In the genomic region with DNA sequence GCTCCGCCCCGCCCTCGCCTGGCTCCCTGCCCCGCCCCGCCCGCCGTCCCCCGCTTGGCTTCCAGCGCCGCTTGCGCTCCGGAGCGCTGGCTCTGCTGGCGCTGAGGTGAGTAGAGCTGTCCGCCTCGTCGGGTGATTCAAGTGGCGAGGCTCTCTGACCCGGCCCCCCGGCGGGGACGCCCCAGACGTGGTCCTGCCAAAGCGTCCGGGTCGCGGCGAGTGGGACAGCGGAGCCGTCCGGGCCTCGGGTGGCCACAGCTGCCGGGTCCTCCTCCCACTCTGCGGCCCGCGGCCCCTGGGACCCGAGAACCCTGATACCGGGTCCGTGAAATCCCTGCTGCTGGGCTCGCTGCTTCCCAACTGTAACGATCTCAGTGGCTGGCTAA, we compare ENCODE assay signal across 8 cellular contexts. TPM values are rescaled to one million over a fixed set of nuclear protein-coding genes. Genes with fewer than 3 reads are reported as not detected.
DNase-seq lines count a peak whose midpoint lies in the region; ATAC-seq and TF ChIP-seq lines count a peak whose summit lies in the region.

A gene (plus strand): TSS at position 46 of the 386 bp plus-strand sequence. CDS start 4,477 bp downstream, outside the sequence.

- no peak for DNase-seq in activated naive CD4-positive, alpha-beta T cell treated with anti-CD3 and anti-CD28 coated beads, Interleukin-2, amount 10 ng/mL, durations not matched to agents 7 days and 5 days
- no peak for DNase-seq in activated naive CD4-positive, alpha-beta T cell treated with Interleukin-2 at 50 U/mL for 16 hours
- no peak for DNase-seq in RPMI7951 (ENCODE audit: low read depth)
- DNase-seq in epithelial cell of proximal tubule (ENCODE audit: low read depth) = no peak
- DNase-seq in natural killer cell = no peak
- no peak for DNase-seq in stimulated activated CD4-positive, alpha-beta T cell treated with anti-CD3 and anti-CD28 coated beads, Interleukin-4, amount 100 ng/mL, for 1 hour
- no peak for DNase-seq in stimulated activated naive CD4-positive, alpha-beta T cell treated with Interleukin-2 at 50 U/mL for 16 hours (lab: John Stamatoyannopoulos, UW)

- TF ChIP-seq CTCF in epithelial cell of proximal tubule (conservative IDR thresholded peaks at IDR 0.05; ENCODE audit: low read depth, low read length) = no peak
- TF ChIP-seq CTCF in natural killer cell (IDR thresholded peaks at IDR 0.05) = no peak

- ATAC-seq in natural killer cell (no peak), HG03108 (IDR thresholded peaks at IDR 0.05; ENCODE audit: unreplicated experiment) (no peak)

- H3K27ac Mint-ChIP-seq in activated naive CD4-positive, alpha-beta T cell treated with anti-CD3 and anti-CD28 coated beads, Interleukin-2, amount 10 ng/mL, durations not matched to agents 7 days and 5 days = peak within 1 kb of the TSS; percentile 88
- H3K27ac Mint-ChIP-seq in natural killer cell = peak within 1 kb of the TSS; percentile 86 to 90

- peaks cover 15% of the 10 kb centered on the region for H3K36me3 Mint-ChIP-seq in activated naive CD4-positive, alpha-beta T cell treated with anti-CD3 and anti-CD28 coated beads, Interleukin-2, amount 10 ng/mL, durations not matched to agents 7 days and 5 days
- no peaks in the 10 kb centered on the region for H3K36me3 Mint-ChIP-seq in natural killer cell

- H3K9me3 Mint-ChIP-seq in activated naive CD4-positive, alpha-beta T cell treated with anti-CD3 and anti-CD28 coated beads, Interleukin-2, amount 10 ng/mL, durations not matched to agents 7 days and 5 days = peaks cover 5% of the 10 kb centered on the region
- no peaks in the 10 kb centered on the region for H3K9me3 Mint-ChIP-seq in natural killer cell

- intact Hi-C loops in natural killer cell (cut with micrococcal nuclease) = loop anchor here (5.0 kb wide), 1 partner anchor 316 kb away; a partner anchor contains a TSS

- peaks cover 31% of the 10 kb centered on the region for H3K4me1 Mint-ChIP-seq in activated naive CD4-positive, alpha-beta T cell treated with anti-CD3 and anti-CD28 coated beads, Interleukin-2, amount 10 ng/mL, durations not matched to agents 7 days and 5 days
- H3K4me1 Mint-ChIP-seq in natural killer cell = peaks cover 22 to 26% of the 10 kb centered on the region in 2 donors

- CTCF ChIA-PET in activated naive CD4-positive, alpha-beta T cell treated with anti-CD3 and anti-CD28 coated beads, Interleukin-2, amount 10 ng/mL, durations not matched to agents 7 days and 5 days (lab: Charles Lee) = no interaction called here

- peak within 1 kb of the TSS; percentile 79 for H3K4me3 ChIP-seq in epithelial cell of proximal tubule (ENCODE audit: low read depth, low read length)

- H3K27me3 Mint-ChIP-seq in activated naive CD4-positive, alpha-beta T cell treated with anti-CD3 and anti-CD28 coated beads, Interleukin-2, amount 10 ng/mL, durations not matched to agents 7 days and 5 days = no peaks in the 10 kb centered on the region
- H3K27me3 Mint-ChIP-seq in natural killer cell (ENCODE audit: low read depth in 2 of 2) = peaks cover 0 to 2% of the 10 kb centered on the region in 2 donors

- H3K4me3 Mint-ChIP-seq in activated naive CD4-positive, alpha-beta T cell treated with anti-CD3 and anti-CD28 coated beads, Interleukin-2, amount 10 ng/mL, durations not matched to agents 7 days and 5 days = peak within 1 kb of the TSS; percentile 87
- peak within 1 kb of the TSS; percentile 95 for H3K4me3 Mint-ChIP-seq in natural killer cell

RNA-seq across cellular contexts. Expression of the gene that starts here (rescaled TPM):
- 32.9 and 41.8 TPM in 2 replicates for total RNA-seq in RPMI7951 (2014; rRNA removed; shearing (Covaris generic))
- total RNA-seq in epithelial cell of proximal tubule (15.0 and 26.5 TPM in 2 replicates), natural killer cell (10 to 100 TPM; 18.2 to 20.9 (median 18.7) TPM)
